In the genomic region with DNA sequence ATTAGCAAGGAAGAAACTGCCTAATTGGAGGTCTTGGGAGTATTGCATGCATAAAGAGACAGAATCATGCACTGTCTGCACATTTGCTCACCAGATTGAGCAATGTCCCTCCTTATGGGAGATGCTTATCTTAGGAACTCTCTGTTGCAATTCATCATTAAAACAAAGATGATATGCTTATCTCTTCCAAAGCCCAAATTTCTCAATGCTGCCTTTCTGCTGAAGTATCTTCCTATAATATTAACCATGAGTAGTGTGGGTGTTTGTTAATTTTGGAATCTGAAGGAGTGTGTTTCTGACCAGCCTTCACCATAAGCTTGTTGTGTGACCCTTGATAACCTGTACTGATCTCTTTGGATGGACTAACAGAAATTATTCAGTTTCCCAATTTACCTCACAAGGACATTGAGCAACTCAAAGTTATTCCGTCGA, we compare ENCODE assay signal across 14 cellular contexts.
"Had no signal": no experiment of that assay in that cellular context is flagged by ENCODE, and none has a peak within 500 bp of the region (broad histone marks: within the 10 kb centered on the region; RNA-seq: fewer than 3 reads in every experiment).

No MANE protein-coding gene starts in this region.

- ATAC-seq: left ventricle myocardium superior, natural killer cell, right cardiac atrium had no signal

- DNase-seq: activated B cell treated with CpG ODN at 0.5 μM for 24 hours; activated CD4-positive, alpha-beta T cell treated with anti-CD3 and anti-CD28 coated beads for 48 hours; activated CD8-positive, alpha-beta memory T cell treated with anti-CD3 and anti-CD28 coated beads for 24 hours; activated naive CD8-positive, alpha-beta T cell treated with anti-CD3 and anti-CD28 coated beads for 36 hours; endodermal cell; hippocampal formation; left ventricle myocardium superior; natural killer cell; right cardiac atrium; T-helper 2 cell had no signal

- H3K27me3 ChIP-seq: ascending aorta, suprapubic skin had no signal

- H3K4me1 ChIP-seq: ascending aorta, prostate gland, suprapubic skin had no signal

- H3K27ac ChIP-seq: ascending aorta, prostate gland, suprapubic skin had no signal

- H3K9me3 ChIP-seq: ascending aorta, prostate gland, suprapubic skin had no signal

- H3K4me3 ChIP-seq: ascending aorta, prostate gland, smooth muscle cell, suprapubic skin had no signal

- H3K36me3 ChIP-seq: ascending aorta, prostate gland, suprapubic skin had no signal
